ENCODE assay signal across 11 cellular contexts in the genomic region with DNA sequence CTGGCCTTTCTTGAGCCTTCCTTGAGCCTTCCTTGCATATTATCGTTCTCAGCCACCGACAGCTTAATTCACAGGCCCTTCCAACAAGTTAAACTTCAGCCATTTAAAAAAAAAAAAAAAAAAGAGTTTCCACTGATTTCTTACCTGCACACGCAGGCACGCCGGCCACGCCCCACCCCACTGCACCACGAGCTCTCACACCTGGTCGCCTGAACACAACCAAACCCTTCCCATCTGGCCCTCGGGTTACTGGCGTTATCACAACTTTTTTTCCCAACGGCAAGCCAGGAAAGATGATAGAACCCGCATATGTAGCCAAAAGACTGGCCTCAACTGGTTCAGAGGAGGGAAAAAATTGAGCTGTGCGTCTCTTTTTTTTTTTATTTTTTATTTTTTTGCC. TPM values are rescaled to one million over a fixed set of nuclear protein-coding genes. Genes with fewer than 3 reads are reported as not detected.
DNase-seq lines count a peak whose midpoint lies in the region; ATAC-seq and TF ChIP-seq lines count a peak whose summit lies in the region.
"Had no signal": no experiment of that assay in that cellular context is flagged by ENCODE, and none has a peak within 500 bp of the region (broad histone marks: within the 10 kb centered on the region; RNA-seq: fewer than 3 reads in every experiment).

No MANE protein-coding gene starts in this region.

- peaks cover 68% of the 10 kb centered on the region; the same call in 1 of the 2 replicates for H4K20me1 ChIP-seq in Karpas-422 (ENCODE audit: insufficient read depth, low read depth, low read length)

- peaks cover 100% of the 10 kb centered on the region for H3K79me2 ChIP-seq in Karpas-422 (ENCODE audit: low read length)

- H2AFZ ChIP-seq in Karpas-422 (ENCODE audit: low read length), result no peak overlapping the region

- H3K9me3 ChIP-seq in left ventricle myocardium inferior (replicated peaks) (no peaks in the 10 kb centered on the region), right cardiac atrium (ENCODE audit: control insufficient read depth, low read length) (no peaks in the 10 kb centered on the region), RWPE2 (ENCODE audit: severe bottlenecking) (no peaks in the 10 kb centered on the region), transverse colon (no peaks in the 10 kb centered on the region), Karpas-422 (ENCODE audit: low read length) (no peaks in the 10 kb centered on the region)

- intact Hi-C loops in left ventricle myocardium inferior (cut with micrococcal nuclease) (no loop called here), right cardiac atrium (cut with DNase I) (loop anchor here in 1 of 4 donors (10.0 kb wide), 1 partner anchor 95 kb away; no protein-coding TSS in a partner anchor), left colon (cut with DNase I, micrococcal nuclease) (no loop called here), transverse colon (cut with DNase I; ENCODE audit: low total_unique reads) (no loop called here)

- H3K4me2 ChIP-seq in Karpas-422 (ENCODE audit: low read depth, low read length, poor library complexity, severe bottlenecking), result no peak overlapping the region

- H3K27me3 ChIP-seq in left ventricle myocardium inferior (ENCODE audit: low read depth), result peaks cover 61% of the 10 kb centered on the region
- no peaks in the 10 kb centered on the region for H3K27me3 ChIP-seq in right cardiac atrium (ENCODE audit: control insufficient read depth, insufficient read depth)
- no peaks in the 10 kb centered on the region for H3K27me3 ChIP-seq in RWPE2 (ENCODE audit: insufficient read depth, poor library complexity, severe bottlenecking)
- H3K27me3 ChIP-seq in transverse colon, result no peaks in the 10 kb centered on the region
- no peaks in the 10 kb centered on the region for H3K27me3 ChIP-seq in Karpas-422 (ENCODE audit: low read length)

- peaks cover 77% of the 10 kb centered on the region for H3K4me1 ChIP-seq in left ventricle myocardium inferior
- no peaks in the 10 kb centered on the region for H3K4me1 ChIP-seq in right cardiac atrium (ENCODE audit: control insufficient read depth, insufficient read depth, low read length)
- peaks cover 12% of the 10 kb centered on the region for H3K4me1 ChIP-seq in RWPE2 (ENCODE audit: insufficient read depth, poor library complexity, severe bottlenecking)
- peaks cover 15 to 69% (median 60%) of the 10 kb centered on the region in 4 donors for H3K4me1 ChIP-seq in transverse colon
- peaks cover 100% of the 10 kb centered on the region for H3K4me1 ChIP-seq in Karpas-422 (ENCODE audit: low read length)

- no peak for TF ChIP-seq EP300 in transverse colon (IDR thresholded peaks at IDR 0.05; ENCODE audit: low read depth)

- DNase-seq in left ventricle myocardium inferior (no peak), right cardiac atrium (no peak), RWPE2 (ENCODE audit: low spot score) (no peak), left colon (peak; percentile 73 to 82), transverse colon (peak; percentile 75), hippocampal formation (lab: John Stamatoyannopoulos, UW) (no peak), UCSD-AML1 (lab: John Stamatoyannopoulos, UW; ENCODE audit: unreplicated experiment) (no peak), Karpas-422 (no peak)
- DNase-seq: activated CD4-positive, CD25-positive, alpha-beta regulatory T cell; AML-193; naive thymus-derived CD4-positive, alpha-beta T cell had no signal

- ATAC-seq in right cardiac atrium (no peak), RWPE2 (ENCODE audit: low read depth) (peak; percentile 29; the same call in 1 of the 3 replicates), left colon (peak; percentile 73)
- ATAC-seq: naive thymus-derived CD4-positive, alpha-beta T cell had no signal

- no peak overlapping the region for H3K9ac ChIP-seq in Karpas-422 (ENCODE audit: low read length)

- TF ChIP-seq CTCF in left ventricle myocardium inferior (IDR thresholded peaks at IDR 0.05; ENCODE audit: borderline replicate concordance) (no peak), RWPE2 (IDR thresholded peaks at IDR 0.05; ENCODE audit: poor library complexity, severe bottlenecking) (no peak), transverse colon (IDR thresholded peaks at IDR 0.05) (no peak)

- H3K9me2 ChIP-seq in Karpas-422 (replicated peaks; ENCODE audit: insufficient read depth, low read length), result no peaks in the 10 kb centered on the region

- no peak overlapping the region for H3K4me3 ChIP-seq in left ventricle myocardium inferior
- H3K4me3 ChIP-seq in right cardiac atrium (ENCODE audit: low read length), result no peak overlapping the region
- H3K4me3 ChIP-seq in RWPE2 (ENCODE audit: severe bottlenecking), result no peak overlapping the region
- H3K4me3 ChIP-seq in transverse colon, result peak overlapping the region in 3 of 4 donors; percentile 5 to 34 (median 7)
- no peak overlapping the region for H3K4me3 ChIP-seq in Karpas-422 (ENCODE audit: low read length)

- TF ChIP-seq POLR2A in transverse colon (IDR thresholded peaks at IDR 0.05), result no peak

- H3K27ac ChIP-seq in left ventricle myocardium inferior (replicated peaks) (peak overlapping the region; percentile 65), right cardiac atrium (ENCODE audit: low read length) (no peak overlapping the region), RWPE2 (ENCODE audit: poor library complexity, severe bottlenecking) (peak overlapping the region; percentile 24), transverse colon (peak overlapping the region; percentile 72 to 84 (median 78)), Karpas-422 (ENCODE audit: low read length) (no peak overlapping the region)

- 31% methylated on average over 13 of the region's 13 CpGs for WGBS in right cardiac atrium
- 19 to 33% methylated on average over 5 to 13 of the region's 13 CpGs for WGBS in transverse colon (ENCODE audit: low coverage in 1 of 2), 2 donors

- in situ Hi-C loops in transverse colon (cut with MboI; ENCODE audit: low pct_ligation_motif_present in 1 of 4, low pct_unique_long_range_greater_than_20kb in 1 of 4, low sequenced_read_pairs in 3 of 4), result no loop called here

- no peaks in the 10 kb centered on the region for H3K36me3 ChIP-seq in left ventricle myocardium inferior
- H3K36me3 ChIP-seq in RWPE2 (ENCODE audit: low read depth), result no peaks in the 10 kb centered on the region
- H3K36me3 ChIP-seq in transverse colon, result no peaks in the 10 kb centered on the region
- H3K36me3 ChIP-seq in Karpas-422 (ENCODE audit: insufficient read depth, low read length), result peaks cover 65% of the 10 kb centered on the region; the same call in 1 of the 2 replicates

RNA-seq across cellular contexts. Expression of a gene that starts 23.2 kb away (rescaled TPM):
- total RNA-seq in left ventricle myocardium inferior (27.1 TPM), right cardiac atrium (10 to 100 TPM in 1 of 4 donors, 1 to 10 TPM in 3; 8.3 to 11.2 (median 8.9) TPM), left colon (10 to 100 TPM; 28.9 to 29.0 TPM), transverse colon (10 to 100 TPM; 11.3 to 38.1 (median 19.9) TPM)
- 3.7 TPM for polyA plus RNA-seq in right cardiac atrium
- total RNA-seq in Karpas-422 (2014; rRNA removed; shearing (Covaris generic); ENCODE audit: low replicate concordance), result 159 and 190 TPM in 2 replicates

Comparison
In these comparisons a context has a peak if more than half of its experiments do, and no peak if none do; other contexts are left out.
1. H3K27ac ChIP-seq: peak in left ventricle myocardium inferior (single experiment), RWPE2 (single experiment) and transverse colon (4 of 4); none in right cardiac atrium (single experiment) and Karpas-422 (single experiment).
2. DNase-seq: peak in left colon (2 of 2) and transverse colon (single experiment); none in left ventricle myocardium inferior (single experiment), right cardiac atrium (0 of 3), RWPE2 (single experiment), hippocampal formation (0 of 2), UCSD-AML1 (single experiment) and Karpas-422 (single experiment).
3. H3K4me3 ChIP-seq: peak in transverse colon (3 of 4); none in left ventricle myocardium inferior (single experiment), right cardiac atrium (single experiment), RWPE2 (single experiment) and Karpas-422 (single experiment).
4. ATAC-seq: peak in RWPE2 (single experiment) and left colon (single experiment); none in right cardiac atrium (0 of 2).